ENCODE assay signal across 19 cellular contexts in the genomic region with DNA sequence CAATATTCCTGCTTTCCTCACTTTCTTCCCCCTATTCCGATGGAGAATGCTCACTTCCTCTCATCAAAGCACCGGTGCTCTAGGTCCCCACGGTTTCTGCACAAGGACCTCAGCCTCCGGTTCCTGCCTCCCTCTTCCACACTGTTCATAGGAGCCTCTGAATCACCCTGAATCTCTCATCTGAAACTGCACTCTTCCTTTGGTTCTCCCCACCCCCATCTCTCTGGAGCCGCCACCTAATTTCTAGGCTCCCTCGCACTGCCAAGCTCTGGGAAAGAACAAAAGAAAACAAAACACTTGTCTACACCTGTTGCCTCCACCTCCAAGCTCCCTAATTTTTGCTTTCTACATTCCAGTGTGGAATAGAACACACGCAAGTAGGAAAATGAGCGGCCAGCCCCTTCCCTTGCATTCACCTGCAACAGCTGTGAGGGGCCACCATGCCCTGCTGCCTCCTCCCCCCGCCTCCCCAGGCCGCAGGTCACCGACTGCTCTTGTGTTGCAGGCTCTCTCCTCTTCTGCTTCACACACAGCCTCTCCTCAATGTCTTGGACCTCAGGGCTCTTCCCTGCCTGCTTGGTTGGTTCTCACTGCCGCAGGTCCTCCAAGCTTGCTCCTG. TPM values are rescaled to one million over a fixed set of nuclear protein-coding genes. Genes with fewer than 3 reads are reported as not detected.
"Had no signal": no experiment of that assay in that cellular context is flagged by ENCODE, and none has a peak within 500 bp of the region (broad histone marks: within the 10 kb centered on the region; RNA-seq: fewer than 3 reads in every experiment).

No MANE protein-coding gene starts in this region.

- H3K4me1 Mint-ChIP-seq: brain, endodermal cell had no signal

- ATAC-seq: left ventricle myocardium superior had no signal

- H3K9me3 Mint-ChIP-seq: brain, endodermal cell had no signal

- H3K27ac Mint-ChIP-seq: endodermal cell had no signal

- H3K27me3 ChIP-seq: ovary had no signal

- H3K36me3 Mint-ChIP-seq: brain had no signal

- H3K4me1 ChIP-seq: stomach had no signal

- DNase-seq: activated CD4-positive, alpha-beta T cell treated with anti-CD3 and anti-CD28 coated beads for 4 hours; activated gamma-delta T cell; activated T-cell treated with anti-CD3 and anti-CD28 coated beads for 4 hours; amniotic stem cell; cerebellar nuclear complex; dermis blood vessel endothelial cell; endodermal cell; erythroblast; kidney; left ventricle myocardium superior; mesendoderm; nephron progenitor cell; ovary; stimulated activated CD4-positive, alpha-beta T cell treated with anti-CD3 and anti-CD28 coated beads, Interleukin-12 subunit alpha, Interleukin-12 subunit beta, amount 100 ng/mL, for 4 hours; stimulated activated CD4-positive, alpha-beta T cell treated with anti-CD3 and anti-CD28 coated beads, Interleukin-2, amount 100 ng/mL, for 48 hours; stimulated activated CD8-positive, alpha-beta memory T cell treated with anti-CD3 and anti-CD28 coated beads, Interleukin-4, amount 100 ng/mL, for 48 hours; stomach; T1000 had no signal

- H3K36me3 ChIP-seq: ovary, stomach had no signal

- H3K9me3 ChIP-seq: ovary, stomach had no signal

- FAIRE-seq: kidney had no signal

- H3K27ac ChIP-seq: ovary, stomach had no signal

- H3K4me3 ChIP-seq: ovary, stomach had no signal

- H3K4me3 Mint-ChIP-seq: brain, endodermal cell, nephron progenitor cell had no signal

RNA-seq across cellular contexts. Expression of gene FBXO15, which starts 9.6 kb away (rescaled TPM):
- total RNA-seq: left ventricle myocardium superior had no signal
